1 cellular context compared by ENCODE assay signal in genomic region chr2:3650140-3650944, GRCh38.
TF ChIP-seq lines count a peak whose summit lies in the region.

No MANE protein-coding gene starts in this region.

TF ChIP-seq in HCT116, 20 proteins besides CTCF, POLR2A, EP300 and RAD21 (continued from another document):
- TF ChIP-seq ATF3 (IDR thresholded peaks at IDR 0.05): no peak
- no peak for TF ChIP-seq JUND (IDR thresholded peaks at IDR 0.05)
- no peak for TF ChIP-seq ZFX (IDR thresholded peaks at IDR 0.05)
- no peak for TF ChIP-seq FOSL1 (IDR thresholded peaks at IDR 0.05; ENCODE audit: low read depth)
- no peak for TF ChIP-seq POLR2AphosphoS5 (IDR thresholded peaks at IDR 0.05; ENCODE audit: low read depth, low read length)
- TF ChIP-seq ZNF274 (IDR thresholded peaks at IDR 0.05; ENCODE audit: low read depth, low read length): no peak
TF ChIP-seq in HCT116: peak in this region for 0.
